Comparison of ENCODE assay signal across 1 cellular context in genomic region chr20:35743693-35744491, GRCh38.
TF ChIP-seq lines count a peak whose summit lies in the region.

No MANE protein-coding gene starts in this region.

TF ChIP-seq in HepG2, 621 proteins besides CTCF, POLR2A, EP300 and RAD21 (continued from another document and continues in another):
- TF ChIP-seq DMTF1 (CRISPR knock-in tag; IDR thresholded peaks at IDR 0.05) = no peak
- TF ChIP-seq MATR3 (CRISPR knock-in tag; IDR thresholded peaks at IDR 0.05) = no peak
- TF ChIP-seq, protein P1, sequence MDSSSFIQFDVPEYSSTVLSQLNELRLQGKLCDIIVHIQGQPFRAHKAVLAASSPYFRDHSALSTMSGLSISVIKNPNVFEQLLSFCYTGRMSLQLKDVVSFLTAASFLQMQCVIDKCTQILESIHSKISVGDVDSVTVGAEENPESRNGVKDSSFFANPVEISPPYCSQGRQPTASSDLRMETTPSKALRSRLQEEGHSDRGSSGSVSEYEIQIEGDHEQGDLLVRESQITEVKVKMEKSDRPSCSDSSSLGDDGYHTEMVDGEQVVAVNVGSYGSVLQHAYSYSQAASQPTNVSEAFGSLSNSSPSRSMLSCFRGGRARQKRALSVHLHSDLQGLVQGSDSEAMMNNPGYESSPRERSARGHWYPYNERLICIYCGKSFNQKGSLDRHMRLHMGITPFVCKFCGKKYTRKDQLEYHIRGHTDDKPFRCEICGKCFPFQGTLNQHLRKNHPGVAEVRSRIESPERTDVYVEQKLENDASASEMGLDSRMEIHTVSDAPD (CRISPR knock-in tag; IDR thresholded peaks at IDR 0.05) = no peak
- TF ChIP-seq FOXA3 (CRISPR knock-in tag; IDR thresholded peaks at IDR 0.05) = peak; percentile 64
- TF ChIP-seq KLF15 (CRISPR knock-in tag; IDR thresholded peaks at IDR 0.05; ENCODE audit: borderline replicate concordance) = no peak
- TF ChIP-seq ZNF143 (CRISPR knock-in tag; IDR thresholded peaks at IDR 0.05) = no peak
- TF ChIP-seq SPEN (CRISPR knock-in tag; IDR thresholded peaks at IDR 0.05; ENCODE audit: low read depth) = 0 out of 2 replicates have a peak, but pooled peaks have one; percentile 18
- TF ChIP-seq SRSF4 (IDR thresholded peaks at IDR 0.05; ENCODE audit: low read depth, low read length, poor library complexity, severe bottlenecking) = no peak
- TF ChIP-seq BCLAF1 (IDR thresholded peaks at IDR 0.05) = no peak
- TF ChIP-seq ARNT (IDR thresholded peaks at IDR 0.05) = no peak
- no peak for TF ChIP-seq ZNF552 (CRISPR knock-in tag; IDR thresholded peaks at IDR 0.05; ENCODE audit: borderline replicate concordance)
- TF ChIP-seq, protein P2, sequence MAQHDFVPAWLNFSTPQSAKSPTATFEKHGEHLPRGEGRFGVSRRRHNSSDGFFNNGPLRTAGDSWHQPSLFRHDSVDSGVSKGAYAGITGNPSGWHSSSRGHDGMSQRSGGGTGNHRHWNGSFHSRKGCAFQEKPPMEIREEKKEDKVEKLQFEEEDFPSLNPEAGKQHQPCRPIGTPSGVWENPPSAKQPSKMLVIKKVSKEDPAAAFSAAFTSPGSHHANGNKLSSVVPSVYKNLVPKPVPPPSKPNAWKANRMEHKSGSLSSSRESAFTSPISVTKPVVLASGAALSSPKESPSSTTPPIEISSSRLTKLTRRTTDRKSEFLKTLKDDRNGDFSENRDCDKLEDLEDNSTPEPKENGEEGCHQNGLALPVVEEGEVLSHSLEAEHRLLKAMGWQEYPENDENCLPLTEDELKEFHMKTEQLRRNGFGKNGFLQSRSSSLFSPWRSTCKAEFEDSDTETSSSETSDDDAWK (CRISPR knock-in tag; IDR thresholded peaks at IDR 0.05) = no peak
- no peak for TF ChIP-seq HOXA9 (CRISPR knock-in tag; IDR thresholded peaks at IDR 0.05; ENCODE audit: borderline replicate concordance)
- TF ChIP-seq, protein P3, sequence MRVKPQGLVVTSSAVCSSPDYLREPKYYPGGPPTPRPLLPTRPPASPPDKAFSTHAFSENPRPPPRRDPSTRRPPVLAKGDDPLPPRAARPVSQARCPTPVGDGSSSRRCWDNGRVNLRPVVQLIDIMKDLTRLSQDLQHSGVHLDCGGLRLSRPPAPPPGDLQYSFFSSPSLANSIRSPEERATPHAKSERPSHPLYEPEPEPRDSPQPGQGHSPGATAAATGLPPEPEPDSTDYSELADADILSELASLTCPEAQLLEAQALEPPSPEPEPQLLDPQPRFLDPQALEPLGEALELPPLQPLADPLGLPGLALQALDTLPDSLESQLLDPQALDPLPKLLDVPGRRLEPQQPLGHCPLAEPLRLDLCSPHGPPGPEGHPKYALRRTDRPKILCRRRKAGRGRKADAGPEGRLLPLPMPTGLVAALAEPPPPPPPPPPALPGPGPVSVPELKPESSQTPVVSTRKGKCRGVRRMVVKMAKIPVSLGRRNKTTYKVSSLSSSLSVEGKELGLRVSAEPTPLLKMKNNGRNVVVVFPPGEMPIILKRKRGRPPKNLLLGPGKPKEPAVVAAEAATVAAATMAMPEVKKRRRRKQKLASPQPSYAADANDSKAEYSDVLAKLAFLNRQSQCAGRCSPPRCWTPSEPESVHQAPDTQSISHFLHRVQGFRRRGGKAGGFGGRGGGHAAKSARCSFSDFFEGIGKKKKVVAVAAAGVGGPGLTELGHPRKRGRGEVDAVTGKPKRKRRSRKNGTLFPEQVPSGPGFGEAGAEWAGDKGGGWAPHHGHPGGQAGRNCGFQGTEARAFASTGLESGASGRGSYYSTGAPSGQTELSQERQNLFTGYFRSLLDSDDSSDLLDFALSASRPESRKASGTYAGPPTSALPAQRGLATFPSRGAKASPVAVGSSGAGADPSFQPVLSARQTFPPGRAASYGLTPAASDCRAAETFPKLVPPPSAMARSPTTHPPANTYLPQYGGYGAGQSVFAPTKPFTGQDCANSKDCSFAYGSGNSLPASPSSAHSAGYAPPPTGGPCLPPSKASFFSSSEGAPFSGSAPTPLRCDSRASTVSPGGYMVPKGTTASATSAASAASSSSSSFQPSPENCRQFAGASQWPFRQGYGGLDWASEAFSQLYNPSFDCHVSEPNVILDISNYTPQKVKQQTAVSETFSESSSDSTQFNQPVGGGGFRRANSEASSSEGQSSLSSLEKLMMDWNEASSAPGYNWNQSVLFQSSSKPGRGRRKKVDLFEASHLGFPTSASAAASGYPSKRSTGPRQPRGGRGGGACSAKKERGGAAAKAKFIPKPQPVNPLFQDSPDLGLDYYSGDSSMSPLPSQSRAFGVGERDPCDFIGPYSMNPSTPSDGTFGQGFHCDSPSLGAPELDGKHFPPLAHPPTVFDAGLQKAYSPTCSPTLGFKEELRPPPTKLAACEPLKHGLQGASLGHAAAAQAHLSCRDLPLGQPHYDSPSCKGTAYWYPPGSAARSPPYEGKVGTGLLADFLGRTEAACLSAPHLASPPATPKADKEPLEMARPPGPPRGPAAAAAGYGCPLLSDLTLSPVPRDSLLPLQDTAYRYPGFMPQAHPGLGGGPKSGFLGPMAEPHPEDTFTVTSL (CRISPR knock-in tag; IDR thresholded peaks at IDR 0.05; ENCODE audit: borderline replicate concordance) = peak; percentile 1; the same call in 1 of the 2 replicates
- TF ChIP-seq ZFP41 (CRISPR knock-in tag; IDR thresholded peaks at IDR 0.05; ENCODE audit: borderline replicate concordance) = no peak
- no peak for TF ChIP-seq SOX5 (CRISPR knock-in tag; IDR thresholded peaks at IDR 0.05; ENCODE audit: borderline replicate concordance)
- TF ChIP-seq ZMYM3 (CRISPR knock-in tag; IDR thresholded peaks at IDR 0.05) = peak; percentile 67; the same call in 1 of the 2 replicates
- TF ChIP-seq ELF1 (CRISPR knock-in tag; IDR thresholded peaks at IDR 0.05) = 0 out of 2 replicates have a peak, but pooled peaks have one; percentile 24
- no peak for TF ChIP-seq PLRG1 (conservative IDR thresholded peaks at IDR 0.05)
- TF ChIP-seq PATZ1 (CRISPR knock-in tag; IDR thresholded peaks at IDR 0.05) = no peak
- no peak for TF ChIP-seq HNRNPH1 (optimal IDR thresholded peaks at IDR 0.05; ENCODE audit: low read depth, low read length)
- TF ChIP-seq CREB1 (IDR thresholded peaks at IDR 0.05) = no peak
- no peak; the same call in 1 of the 2 replicates for TF ChIP-seq CREB1 (CRISPR knock-in tag; IDR thresholded peaks at IDR 0.05)
- TF ChIP-seq EHMT2 (IDR thresholded peaks at IDR 0.05; ENCODE audit: borderline replicate concordance, low read depth, low read length) = peak; percentile 38; the same call in 1 of the 2 replicates
- peak; percentile 30; the same call in 1 of the 2 replicates for TF ChIP-seq ZC3H4 (CRISPR knock-in tag; IDR thresholded peaks at IDR 0.05; ENCODE audit: borderline replicate concordance)
- no peak for TF ChIP-seq TGIF2 (CRISPR knock-in tag; IDR thresholded peaks at IDR 0.05)
- no peak for TF ChIP-seq CCDC6 (CRISPR knock-in tag; IDR thresholded peaks at IDR 0.05)
- peak; percentile 52; the same call in 1 of the 2 replicates for TF ChIP-seq ZSCAN5A (CRISPR knock-in tag; IDR thresholded peaks at IDR 0.05; ENCODE audit: borderline replicate concordance)
- TF ChIP-seq ZNF17 (CRISPR knock-in tag; IDR thresholded peaks at IDR 0.05) = no peak
- no peak for TF ChIP-seq ZNF335 (CRISPR knock-in tag; IDR thresholded peaks at IDR 0.05)
- TF ChIP-seq LRRFIP1 (CRISPR knock-in tag; conservative IDR thresholded peaks at IDR 0.05) = 0 out of 2 replicates have a peak, but pooled peaks have one; percentile 60
- TF ChIP-seq ZSCAN21 (CRISPR knock-in tag; IDR thresholded peaks at IDR 0.05; ENCODE audit: borderline replicate concordance) = no peak
- TF ChIP-seq, protein P4, sequence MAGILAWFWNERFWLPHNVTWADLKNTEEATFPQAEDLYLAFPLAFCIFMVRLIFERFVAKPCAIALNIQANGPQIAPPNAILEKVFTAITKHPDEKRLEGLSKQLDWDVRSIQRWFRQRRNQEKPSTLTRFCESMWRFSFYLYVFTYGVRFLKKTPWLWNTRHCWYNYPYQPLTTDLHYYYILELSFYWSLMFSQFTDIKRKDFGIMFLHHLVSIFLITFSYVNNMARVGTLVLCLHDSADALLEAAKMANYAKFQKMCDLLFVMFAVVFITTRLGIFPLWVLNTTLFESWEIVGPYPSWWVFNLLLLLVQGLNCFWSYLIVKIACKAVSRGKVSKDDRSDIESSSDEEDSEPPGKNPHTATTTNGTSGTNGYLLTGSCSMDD (CRISPR knock-in tag; IDR thresholded peaks at IDR 0.05) = no peak
- TF ChIP-seq RFXANK (CRISPR knock-in tag; IDR thresholded peaks at IDR 0.05) = peak; percentile 83; the same call in 1 of the 2 replicates
- no peak for TF ChIP-seq ZNF12 (CRISPR knock-in tag; IDR thresholded peaks at IDR 0.05)
- TF ChIP-seq ZNF670 (CRISPR knock-in tag; IDR thresholded peaks at IDR 0.05; ENCODE audit: borderline replicate concordance) = no peak
- no peak for TF ChIP-seq RBM39 (IDR thresholded peaks at IDR 0.05; ENCODE audit: low read depth, low read length, poor library complexity, severe bottlenecking)
- no peak for TF ChIP-seq SP2 (CRISPR knock-in tag; IDR thresholded peaks at IDR 0.05)
- TF ChIP-seq ZNF543 (CRISPR knock-in tag; IDR thresholded peaks at IDR 0.05) = peak; percentile 47; the same call in 1 of the 2 replicates
- no peak for TF ChIP-seq HNF4G (IDR thresholded peaks at IDR 0.05; ENCODE audit: borderline replicate concordance, low read depth, low read length)
- TF ChIP-seq HNF4G (CRISPR knock-in tag; IDR thresholded peaks at IDR 0.05; ENCODE audit: borderline replicate concordance, low read depth) = no peak
- peak; percentile 39; the same call in 1 of the 2 replicates for TF ChIP-seq RBFOX2 (IDR thresholded peaks at IDR 0.05; ENCODE audit: low read depth, low read length)
